Comparison of ENCODE assay signal across 16 cellular contexts in genomic region chr2:152396051-152396511, GRCh38.
DNase-seq lines count a peak whose midpoint lies in the region; ATAC-seq and TF ChIP-seq lines count a peak whose summit lies in the region.
"Had no signal": no experiment of that assay in that cellular context is flagged by ENCODE, and none has a peak within 500 bp of the region (broad histone marks: within the 10 kb centered on the region; RNA-seq: fewer than 3 reads in every experiment).

No MANE protein-coding gene starts in this region.

- H3K36me3 ChIP-seq in MG63: no peaks in the 10 kb centered on the region

- no peaks in the 10 kb centered on the region for H3K27me3 Mint-ChIP-seq in type B pancreatic cell

- H3K27ac Mint-ChIP-seq in type B pancreatic cell: no peak overlapping the region

- H3K9me3 Mint-ChIP-seq in type B pancreatic cell: no peaks in the 10 kb centered on the region
- H3K9me3 Mint-ChIP-seq: dendritic cell treated with granulocyte-macrophage colony-stimulating factor and Interleukin-4, amounts not matched to agents 40 ng/mL and 50 ng/mL, for 4 days had no signal

- H3K4me3 ChIP-seq in MG63 (peak overlapping the region; percentile 36), fibroblast of pulmonary artery (replicated peaks; ENCODE audit: low read depth, low read length) (peak overlapping the region; percentile 21)

- ATAC-seq in omental fat pad (ENCODE audit: low FRiP score) (peak; percentile 67), HG02623 (IDR thresholded peaks at IDR 0.05; ENCODE audit: unreplicated experiment) (no peak)

- H3K9me3 ChIP-seq in MG63: no peaks in the 10 kb centered on the region

- peaks cover 38% of the 10 kb centered on the region for H3K4me1 Mint-ChIP-seq in type B pancreatic cell (ENCODE audit: unreplicated experiment)

- H3K4me3 Mint-ChIP-seq in type B pancreatic cell: peak overlapping the region; percentile 24
- H3K4me3 Mint-ChIP-seq: dendritic cell treated with granulocyte-macrophage colony-stimulating factor and Interleukin-4, amounts not matched to agents 40 ng/mL and 50 ng/mL, for 4 days had no signal

- H3K36me3 Mint-ChIP-seq in type B pancreatic cell: no peaks in the 10 kb centered on the region

- no peaks in the 10 kb centered on the region for H3K27me3 ChIP-seq in MG63

- DNase-seq in MG63 (no peak), fibroblast of pulmonary artery (ENCODE audit: low read depth) (no peak), omental fat pad (ENCODE audit: low spot score) (no peak), type B pancreatic cell (ENCODE audit: extremely low spot score, unreplicated experiment) (no peak), T-helper 2 cell (no peak), ureter (ENCODE audit: low spot score) (no peak), SHP77 (lab: John Stamatoyannopoulos, UW) (no peak)
- DNase-seq: activated CD4-positive, alpha-beta T cell treated with anti-CD3 and anti-CD28 coated beads, Interleukin-2, amount 50 U/mL, for 48 hours; activated naive CD4-positive, alpha-beta T cell treated with Interleukin-2 at 50 U/mL for 16 hours; KG1; mesendoderm; NCI-H2029; stimulated activated CD8-positive, alpha-beta memory T cell treated with anti-CD3 and anti-CD28 coated beads, Interleukin-4, amount 100 ng/mL, for 48 hours; T-helper 1 cell had no signal

- no peak for TF ChIP-seq CTCF in fibroblast of pulmonary artery (IDR thresholded peaks at IDR 0.05; ENCODE audit: low read length, missing control alignments)
- no peak for TF ChIP-seq CTCF in omental fat pad (IDR thresholded peaks at IDR 0.05)
- TF ChIP-seq CTCF in type B pancreatic cell (conservative IDR thresholded peaks at IDR 0.05): no peak
